ENCODE assay signal across 9 cellular contexts in genomic region chr4:163484906-163485305, GRCh38. TPM values are rescaled to one million over a fixed set of nuclear protein-coding genes. Genes with fewer than 3 reads are reported as not detected.
DNase-seq lines count a peak whose midpoint lies in the region; ATAC-seq and TF ChIP-seq lines count a peak whose summit lies in the region.
"Had no signal": no experiment of that assay in that cellular context is flagged by ENCODE, and none has a peak within 500 bp of the region (broad histone marks: within the 10 kb centered on the region; RNA-seq: fewer than 3 reads in every experiment).

No MANE protein-coding gene starts in this region.

- H3K4me1 ChIP-seq in heart left ventricle: peaks cover 0 to 20% (median 0%) of the 10 kb centered on the region in 12 donors

- TF ChIP-seq CTCF in heart left ventricle (IDR thresholded peaks at IDR 0.05) (peak; percentile 33 to 68 (median 54)), astrocyte of the spinal cord (IDR thresholded peaks at IDR 0.05; ENCODE audit: low read depth, low read length) (peak; percentile 54)

- WGBS in heart left ventricle, 4 donors: 12 to 21% (median 17%) methylated on average over 4 of the region's 4 CpGs

- in situ Hi-C loops in astrocyte of the spinal cord (cut with HindIII; ENCODE audit: low sequenced_read_pairs): no loop called here

- TF ChIP-seq POLR2A in heart left ventricle (IDR thresholded peaks at IDR 0.05): no peak

- no peaks in the 10 kb centered on the region for H3K27me3 ChIP-seq in heart left ventricle

- intact Hi-C loops in heart left ventricle (cut with DNase I) (loop anchor here (1.0 to 5.0 kb wide), 7 partner anchors 57 to 1247 kb away; no protein-coding TSS in a partner anchor), Right ventricle myocardium superior (cut with DNase I) (loop anchor here (2.0 kb wide), 1 partner anchor 64 kb away; no protein-coding TSS in a partner anchor)

- H3K4me3 ChIP-seq in heart left ventricle (no peak overlapping the region), astrocyte of the spinal cord (ENCODE audit: low read depth, low read length) (no peak overlapping the region)

- H3K27ac ChIP-seq in heart left ventricle: no peak overlapping the region

- H3K36me3 ChIP-seq in heart left ventricle: no peaks in the 10 kb centered on the region

- peak in 3 of 5 donors; percentile 18 to 36 (median 30) for DNase-seq in heart left ventricle
- no peak for DNase-seq in Right ventricle myocardium superior
- DNase-seq in HS-5 (ENCODE audit: low read depth): peak; percentile 13
- peak; percentile 12 for DNase-seq in SW480 (ENCODE audit: low spot score)
- peak; percentile 49 for DNase-seq in astrocyte of the spinal cord (ENCODE audit: low read depth, low spot score)
- DNase-seq in islet precursor cell: peak; percentile 75
- DNase-seq in stimulated activated CD4-positive, alpha-beta T cell treated with anti-CD3 and anti-CD28 coated beads, TNF-alpha, amount 100 ng/mL, for 48 hours (ENCODE audit: low read depth in 3 of 3): peak; percentile 21 to 32 (median 27)
- no peak for DNase-seq in NCI-H510A treated with DMSO at 0.1 percent for 48 hours (lab: John Stamatoyannopoulos, UW)

- no peaks in the 10 kb centered on the region for H3K9me3 ChIP-seq in heart left ventricle

- ATAC-seq in heart left ventricle (no peak), Right ventricle myocardium superior (ENCODE audit: poor library complexity) (no peak)

RNA-seq across cellular contexts. Expression of gene TMA16, which starts 9.6 kb away (rescaled TPM):
- 10 to 100 TPM in 7 of 9 donors, 1 to 10 TPM in 2; 8.3 to 16.9 (median 11.5) TPM for total RNA-seq in heart left ventricle
- polyA plus RNA-seq in heart left ventricle: 10 to 100 TPM in 1 of 2 donors, 1 to 10 TPM in 1; 6.1 to 16.6 TPM
- 10.7 TPM for total RNA-seq in Right ventricle myocardium superior

RNA-seq across cellular contexts. Expression of gene TKTL2, which starts 11.4 kb away (rescaled TPM):
- not detected for total RNA-seq in heart left ventricle
- polyA plus RNA-seq in heart left ventricle: not detected
- not detected for total RNA-seq in Right ventricle myocardium superior
- total RNA-seq: mesothelial cell of epicardium had no signal

Comparison
In these comparisons a context has a peak if more than half of its experiments do, and no peak if none do; other contexts are left out.
1. DNase-seq: peak in heart left ventricle (3 of 5), HS-5 (single experiment), SW480 (single experiment), astrocyte of the spinal cord (single experiment), islet precursor cell (single experiment) and stimulated activated CD4-positive, alpha-beta T cell treated with anti-CD3 and anti-CD28 coated beads, TNF-alpha, amount 100 ng/mL, for 48 hours (3 of 3); none in Right ventricle myocardium superior (single experiment) and NCI-H510A treated with DMSO at 0.1 percent for 48 hours (single experiment).